ENCODE assay signal across 11 cellular contexts in the genomic region with DNA sequence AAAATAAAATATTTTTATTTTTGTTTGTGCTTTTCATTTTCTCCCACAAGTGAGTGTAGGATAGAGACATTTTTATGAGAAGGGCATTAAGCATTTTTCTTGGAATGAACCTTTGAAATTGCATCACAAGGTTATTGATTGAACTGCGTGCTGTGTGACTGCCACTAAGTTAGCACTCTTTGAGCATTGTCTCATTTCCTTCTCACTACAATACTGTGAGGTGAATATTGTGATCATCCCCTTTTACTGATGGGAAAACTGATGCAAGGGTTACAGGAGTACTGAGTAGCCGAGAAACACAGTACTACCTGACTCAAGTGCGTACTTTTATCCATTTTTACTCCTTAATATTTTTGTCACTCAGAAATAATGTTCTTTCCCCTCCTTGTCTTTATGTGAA. TPM values are rescaled to one million over a fixed set of nuclear protein-coding genes. Genes with fewer than 3 reads are reported as not detected.
DNase-seq lines count a peak whose midpoint lies in the region; ATAC-seq, FAIRE-seq and TF ChIP-seq lines count a peak whose summit lies in the region.
"Had no signal": no experiment of that assay in that cellular context is flagged by ENCODE, and none has a peak within 500 bp of the region (broad histone marks: within the 10 kb centered on the region; RNA-seq: fewer than 3 reads in every experiment).

No MANE protein-coding gene starts in this region.

- ATAC-seq in HG02884 (IDR thresholded peaks at IDR 0.05; ENCODE audit: unreplicated experiment) = no peak

- in situ Hi-C loops in ACHN (cut with HindIII; ENCODE audit: low pct_ligation_motif_present, low pct_unique_long_range_greater_than_20kb, low sequenced_read_pairs) = no loop called here

- peaks cover 19% of the 10 kb centered on the region for H3K4me1 ChIP-seq in OCI-LY7 (ENCODE audit: insufficient read depth, low read length, poor library complexity, severe bottlenecking)
- H3K4me1 ChIP-seq in endothelial cell of umbilical vein (ENCODE audit: control insufficient read depth, extremely low read depth, insufficient read depth, low read length) = peaks cover 22% of the 10 kb centered on the region
- H3K4me1 ChIP-seq in osteoblast (ENCODE audit: insufficient read depth, low read length) = peaks cover 25% of the 10 kb centered on the region

- DNase-seq in AG10803 (ENCODE audit: low read depth) (no peak), OCI-LY7 (ENCODE audit: low spot score) (no peak), endothelial cell of umbilical vein (ENCODE audit: low read depth, low spot score) (no peak), osteoblast (ENCODE audit: insufficient read length, low spot score, missing footprints) (no peak), ACHN (no peak), Ammon's horn (ENCODE audit: low spot score) (no peak), KG1 (lab: John Stamatoyannopoulos, UW) (no peak)
- DNase-seq: EL, foreskin melanocyte, NCI-H69 had no signal

- POLR2A ChIA-PET in OCI-LY7 (lab: Charles Lee) (interaction anchor here (1.7 kb wide), 1 partner anchor 98 kb away, joined by 4 read pairs; no protein-coding TSS in a partner anchor), endothelial cell of umbilical vein (lab: Charles Lee) (no interaction called here)

- H3K4me3 ChIP-seq in AG10803 (ENCODE audit: low read length) (peak overlapping the region; percentile 43), OCI-LY7 (ENCODE audit: low read depth, low read length, poor library complexity, severe bottlenecking) (no peak overlapping the region), endothelial cell of umbilical vein (replicated peaks in 1 of 3; ENCODE audit: insufficient read depth in 1 of 3, low read depth in 1 of 3, low read length in 3 of 3) (peak overlapping the region in 1 of 3 experiments; percentile 36), osteoblast (ENCODE audit: insufficient read depth, low read length) (peak overlapping the region; percentile 68)

- no peak overlapping the region for H2AFZ ChIP-seq in OCI-LY7 (ENCODE audit: low read length)
- no peak overlapping the region for H2AFZ ChIP-seq in endothelial cell of umbilical vein (ENCODE audit: low read depth, low read length)
- no peak overlapping the region for H2AFZ ChIP-seq in osteoblast (ENCODE audit: low read length)

- H3K27ac ChIP-seq in OCI-LY7 (ENCODE audit: low read depth, low read length, poor library complexity, severe bottlenecking) (no peak overlapping the region), endothelial cell of umbilical vein (ENCODE audit: insufficient read depth, low read depth, low read length) (no peak overlapping the region), osteoblast (ENCODE audit: low read depth, low read length) (peak overlapping the region; percentile 57)

- FAIRE-seq in endothelial cell of umbilical vein (lab: Jason Lieb, UNC) = no peak

- no peaks in the 10 kb centered on the region for H3K9me2 ChIP-seq in OCI-LY7 (ENCODE audit: insufficient read depth, low read length)

- intact Hi-C loops in OCI-LY7 (cut with micrococcal nuclease; ENCODE audit: unreplicated experiment) (loop anchor here (10.0 kb wide), 1 partner anchor 432 kb away; no protein-coding TSS in a partner anchor), endothelial cell of umbilical vein (cut with micrococcal nuclease) (loop anchor here (5.0 to 10.0 kb wide), 3 partner anchors 91 to 438 kb away; partner anchors contain the start of gene FAM117B)

- H3K9me3 ChIP-seq in OCI-LY7 (ENCODE audit: low read length) (no peaks in the 10 kb centered on the region), endothelial cell of umbilical vein (replicated peaks; ENCODE audit: control insufficient read depth, insufficient read depth, low read length) (no peaks in the 10 kb centered on the region), osteoblast (ENCODE audit: low read depth, low read length) (no peaks in the 10 kb centered on the region)

- dilution Hi-C loops in endothelial cell of umbilical vein (cut with MboI; ENCODE audit: extremely low pct_ligation_motif_present, low sequenced_read_pairs) = no loop called here

- H3K36me3 ChIP-seq in OCI-LY7 (ENCODE audit: insufficient read depth, low read length) (no peaks in the 10 kb centered on the region), endothelial cell of umbilical vein (ENCODE audit: control insufficient read depth in 2 of 2, extremely low read depth in 1 of 2, insufficient read depth in 2 of 2, low read length in 2 of 2) (no peaks in the 10 kb centered on the region), osteoblast (ENCODE audit: insufficient read depth, low read length) (peaks cover 4% of the 10 kb centered on the region)

- TF ChIP-seq CTCF in AG10803 (conservative IDR thresholded peaks at IDR 0.05; ENCODE audit: low read length) (no peak), OCI-LY7 (conservative IDR thresholded peaks at IDR 0.05; ENCODE audit: low read length) (no peak), endothelial cell of umbilical vein (IDR thresholded peaks at IDR 0.05; ENCODE audit: extremely low read depth in 1 of 2, insufficient read depth in 1 of 2, low read depth in 1 of 2, low read length in 2 of 2) (no peak), osteoblast (IDR thresholded peaks at IDR 0.05; ENCODE audit: extremely low read depth, low read depth, low read length) (no peak)

- BruUV-seq in OCI-LY7 (replicated peaks; lab: Mats Ljungman, UMichigan) (no TSS peak), endothelial cell of umbilical vein (replicated peaks; lab: Mats Ljungman, UMichigan) (no TSS peak)

- peak overlapping the region; percentile 21 for H3K9ac ChIP-seq in endothelial cell of umbilical vein (replicated peaks; ENCODE audit: extremely low read depth, insufficient read depth, low read length)

- H3K4me2 ChIP-seq in OCI-LY7 (ENCODE audit: low read length) (peak overlapping the region; percentile 38; the same call in 1 of the 2 replicates), endothelial cell of umbilical vein (ENCODE audit: insufficient read depth, low read length) (peak overlapping the region; percentile 74), osteoblast (ENCODE audit: insufficient read depth, low read length) (peak overlapping the region; percentile 90)

- H3K9me1 ChIP-seq in endothelial cell of umbilical vein (replicated peaks; ENCODE audit: control insufficient read depth, extremely low read depth, insufficient read depth, low read length) = no peaks in the 10 kb centered on the region

- CTCF ChIA-PET in OCI-LY7 (lab: Charles Lee; ENCODE audit: unreplicated experiment) (interaction anchor here (1.2 kb wide), 1 partner anchor 15 kb away, joined by 3 read pairs; no protein-coding TSS in a partner anchor), endothelial cell of umbilical vein (lab: Charles Lee) (interaction anchor here (1.5 kb wide), 1 partner anchor 11 kb away, joined by 5 read pairs; no protein-coding TSS in a partner anchor)

- no peak for TF ChIP-seq POLR2A in endothelial cell of umbilical vein (IDR thresholded peaks at IDR 0.05; ENCODE audit: low read depth, low read length)

- no peaks in the 10 kb centered on the region for H4K20me1 ChIP-seq in OCI-LY7 (ENCODE audit: insufficient read depth, low read length)
- no peaks in the 10 kb centered on the region for H4K20me1 ChIP-seq in endothelial cell of umbilical vein (replicated peaks; ENCODE audit: control insufficient read depth, extremely low read depth, insufficient read depth, low read length)
- peaks cover 17% of the 10 kb centered on the region for H4K20me1 ChIP-seq in osteoblast (ENCODE audit: insufficient read depth, low read length)

- H3K79me2 ChIP-seq in OCI-LY7 (ENCODE audit: insufficient read depth, low read depth, low read length) (no peaks in the 10 kb centered on the region), endothelial cell of umbilical vein (ENCODE audit: control insufficient read depth, insufficient read depth, low read length) (peaks cover 11% of the 10 kb centered on the region), osteoblast (ENCODE audit: insufficient read depth, low read length) (peaks cover 64% of the 10 kb centered on the region)

- H3K27me3 ChIP-seq in endothelial cell of umbilical vein (ENCODE audit: control insufficient read depth in 2 of 2, insufficient read depth in 2 of 2, low read length in 2 of 2) (peaks cover 0 to 1% of the 10 kb centered on the region in 2 experiments), osteoblast (ENCODE audit: insufficient read depth, low read length) (no peaks in the 10 kb centered on the region)

TF ChIP-seq in endothelial cell of umbilical vein, 7 proteins besides CTCF, POLR2A, EP300 and RAD21:
- TF ChIP-seq EZH2 (IDR thresholded peaks at IDR 0.05; ENCODE audit: borderline replicate concordance, low read depth, low read length, severe bottlenecking) = no peak
- TF ChIP-seq JUN (IDR thresholded peaks at IDR 0.05; ENCODE audit: borderline replicate concordance, insufficient read depth, insufficient read length, low read depth) = no peak
- TF ChIP-seq POLR2AphosphoS5 (IDR thresholded peaks at IDR 0.05; ENCODE audit: insufficient read depth, low read depth, low read length) = no peak

RNA-seq across cellular contexts. Expression of gene NBEAL1, which starts 2.0 kb away (rescaled TPM):
- total RNA-seq in OCI-LY7 (2014; rRNA removed; shearing (Covaris generic)) = 5.3 and 5.9 TPM in 2 replicates
- 10.4 and 12.7 TPM in 2 replicates for total RNA-seq in OCI-LY7 (2022)
- 23.3 and 23.4 TPM in 2 replicates for total RNA-seq in endothelial cell of umbilical vein
- 1.4 and 2.1 TPM in 2 replicates for polyA plus RNA-seq in endothelial cell of umbilical vein
- 1.9 and 2.8 TPM in 2 replicates for polyA plus RNA-seq in endothelial cell of umbilical vein (2011; cell fraction: cytosol; rRNA removed)
- polyA plus RNA-seq in endothelial cell of umbilical vein (2011; cell fraction: nucleus; rRNA removed) = 7.4 and 7.7 TPM in 2 replicates
- 5.4 and 8.8 TPM in 2 replicates for polyA plus RNA-seq in endothelial cell of umbilical vein (2012)
- 19.6 and 23.1 TPM in 2 replicates for polyA minus RNA-seq in endothelial cell of umbilical vein
- 10.7 TPM for polyA minus RNA-seq in endothelial cell of umbilical vein (2011; cell fraction: cytosol; rRNA and poly(A)+ RNA removed)
- polyA minus RNA-seq in endothelial cell of umbilical vein (2011; cell fraction: nucleus; rRNA and poly(A)+ RNA removed) = 51.2 and 59.0 TPM in 2 replicates
- total RNA-seq in osteoblast = 51.0 and 51.8 TPM in 2 replicates

Comparison
In these comparisons a context has a peak if more than half of its experiments do, and no peak if none do; other contexts are left out.
1. H3K4me2 ChIP-seq: peak in every context shown above with its lines; median percentile 90 in osteoblast; 74 in endothelial cell of umbilical vein; 38 in OCI-LY7.